In the genomic region with DNA sequence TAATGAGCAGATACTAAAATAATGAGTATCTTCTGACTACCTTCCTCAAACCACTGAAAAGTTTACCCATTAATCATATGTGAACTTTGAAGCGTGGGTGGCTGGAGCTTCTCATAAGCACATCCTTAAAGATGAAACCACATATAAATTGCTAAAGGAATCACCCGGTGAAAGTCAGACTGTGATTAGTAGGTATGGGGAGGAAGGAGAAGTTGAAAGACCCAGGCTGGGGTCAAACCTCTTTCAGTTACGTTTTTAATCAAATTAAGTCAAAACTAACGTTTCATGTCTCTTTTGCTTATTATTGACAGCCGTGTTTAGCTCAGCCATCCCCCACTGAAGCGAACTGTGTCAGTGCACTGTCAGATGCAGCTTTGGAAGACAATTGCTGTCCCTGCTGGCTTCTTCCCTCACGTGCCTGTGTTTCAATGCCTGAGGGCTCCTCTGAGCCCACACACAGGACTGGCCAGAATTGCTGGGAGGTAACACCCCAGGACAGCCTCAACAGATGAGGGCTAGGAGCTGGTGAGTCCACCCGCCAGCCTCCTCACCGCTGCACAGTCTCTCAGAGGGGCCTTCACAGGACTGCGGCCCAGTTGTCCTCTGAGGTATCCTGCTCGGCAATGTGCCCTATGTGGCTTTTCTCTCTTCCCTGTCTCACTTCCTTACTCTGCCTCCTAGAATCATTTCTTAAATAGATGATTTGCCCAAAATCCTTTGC, we compare ENCODE assay signal across 8 cellular contexts. TPM values are rescaled to one million over a fixed set of nuclear protein-coding genes. Genes with fewer than 3 reads are reported as not detected.
A peak's percentile ranks its signal among the peaks of the same experiment; 100 is the strongest.
DNase-seq lines count a peak whose midpoint lies in the region; ATAC-seq and TF ChIP-seq lines count a peak whose summit lies in the region.

No MANE protein-coding gene starts in this region.

- peak; percentile 71 for ATAC-seq in HG03520 (IDR thresholded peaks at IDR 0.05; ENCODE audit: unreplicated experiment)
- ATAC-seq in thoracic aorta (ENCODE audit: insufficient number of reproducible peaks, low FRiP score, low read depth) = no peak

- H3K9me3 ChIP-seq in thoracic aorta = no peaks in the 10 kb centered on the region

- H3K27ac ChIP-seq in thoracic aorta = peak overlapping the region; percentile 1 to 15

- H3K4me1 ChIP-seq in thoracic aorta (ENCODE audit: control insufficient read depth in 1 of 2, low read depth in 2 of 2) = peaks cover 31 to 51% of the 10 kb centered on the region in 2 donors

- no peak for TF ChIP-seq CTCF in GM20000 (IDR thresholded peaks at IDR 0.05; ENCODE audit: extremely low read depth, missing control alignments)
- no peak for TF ChIP-seq CTCF in thoracic aorta (IDR thresholded peaks at IDR 0.05)

- no peaks in the 10 kb centered on the region for H3K36me3 ChIP-seq in thoracic aorta

- no peaks in the 10 kb centered on the region for H3K27me3 ChIP-seq in thoracic aorta (replicated peaks; ENCODE audit: insufficient read depth)

- H3K4me3 ChIP-seq in thoracic aorta = no peak overlapping the region

- peak; percentile 33 for DNase-seq in Daoy (ENCODE audit: low read depth)
- peak; percentile 81 for DNase-seq in GM20000 (ENCODE audit: low spot score)
- DNase-seq in activated CD4-positive, alpha-beta T cell treated with anti-CD3 and anti-CD28 coated beads, Interleukin-2, amount 50 U/mL, for 24 hours (ENCODE audit: low read depth in 1 of 2, low spot score in 1 of 2) = peak; percentile 29 to 68
- DNase-seq in iPS-NIHi7 (ENCODE audit: extremely low spot score) = peak; percentile 46
- DNase-seq in thoracic aorta (ENCODE audit: low spot score) = no peak
- DNase-seq in NCI-H2227 treated with DMSO at 0.1 percent for 48 hours (lab: John Stamatoyannopoulos, UW) = no peak
- no peak for DNase-seq in NCI-H146 (lab: John Stamatoyannopoulos, UW)

RNA-seq across cellular contexts. Expression of gene SH3BP5, which starts 29.3 kb away (rescaled TPM):
- total RNA-seq in Daoy (2014; rRNA removed; shearing (Covaris generic)) = 20.3 and 21.0 TPM in 2 replicates
- 10 to 100 TPM; 47.2 to 82.4 TPM for total RNA-seq in thoracic aorta

Comparison
In these comparisons a context has a peak if more than half of its experiments do, and no peak if none do; other contexts are left out.
1. DNase-seq: peak in Daoy (single experiment), GM20000 (single experiment), activated CD4-positive, alpha-beta T cell treated with anti-CD3 and anti-CD28 coated beads, Interleukin-2, amount 50 U/mL, for 24 hours (2 of 2) and iPS-NIHi7 (single experiment); none in thoracic aorta (single experiment), NCI-H2227 treated with DMSO at 0.1 percent for 48 hours (single experiment) and NCI-H146 (single experiment).